In genomic region chr22:26483043-26483438, GRCh38 we compare ENCODE assay signal across 1 cellular context.
TF ChIP-seq lines count a peak whose summit lies in the region.

No MANE protein-coding gene starts in this region.

TF ChIP-seq in HepG2, 621 proteins besides CTCF, POLR2A, EP300 and RAD21:
- 0 out of 2 replicates have a peak, but pooled peaks have one; percentile 22 for TF ChIP-seq PLSCR1 (CRISPR knock-in tag; IDR thresholded peaks at IDR 0.05; ENCODE audit: borderline replicate concordance)
- peak in 1 of 2 experiments; percentile 47; a peak in 1 of 4 replicates for TF ChIP-seq REST (IDR thresholded peaks at IDR 0.05; ENCODE audit: borderline replicate concordance in 1 of 2, low read depth in 1 of 2, low read length in 2 of 2)
- no peak for TF ChIP-seq ZNF616 (CRISPR knock-in tag; IDR thresholded peaks at IDR 0.05; ENCODE audit: low read depth)
- TF ChIP-seq SP1 (IDR thresholded peaks at IDR 0.05): no peak
- no peak for TF ChIP-seq SP1 (CRISPR knock-in tag; IDR thresholded peaks at IDR 0.05)
- TF ChIP-seq TEAD3 (CRISPR knock-in tag; optimal IDR thresholded peaks at IDR 0.05; ENCODE audit: borderline replicate concordance): no peak
- no peak for TF ChIP-seq ZNF740 (CRISPR knock-in tag; IDR thresholded peaks at IDR 0.05)
- TF ChIP-seq JARID2 (CRISPR knock-in tag; IDR thresholded peaks at IDR 0.05; ENCODE audit: insufficient replicate concordance): no peak
- no peak for TF ChIP-seq ZEB1 (IDR thresholded peaks at IDR 0.05; ENCODE audit: insufficient replicate concordance, low read depth)
- TF ChIP-seq ZHX1 (CRISPR knock-in tag; IDR thresholded peaks at IDR 0.05; ENCODE audit: low read depth): no peak
- TF ChIP-seq ZFP1 (CRISPR knock-in tag; IDR thresholded peaks at IDR 0.05): no peak
- no peak for TF ChIP-seq NR3C1 (CRISPR knock-in tag; IDR thresholded peaks at IDR 0.05)
- no peak for TF ChIP-seq ZNF773 (CRISPR knock-in tag; IDR thresholded peaks at IDR 0.05; ENCODE audit: borderline replicate concordance)
- TF ChIP-seq ZBTB26 (CRISPR knock-in tag; IDR thresholded peaks at IDR 0.05; ENCODE audit: borderline replicate concordance): no peak
- no peak for TF ChIP-seq RORA (CRISPR knock-in tag; IDR thresholded peaks at IDR 0.05)
- no peak for TF ChIP-seq FOXJ3 (CRISPR knock-in tag; IDR thresholded peaks at IDR 0.05; ENCODE audit: borderline replicate concordance)
- no peak for TF ChIP-seq TARDBP (CRISPR knock-in tag; IDR thresholded peaks at IDR 0.05)
